Comparison of ENCODE assay signal across 1 cellular context in the genomic region with DNA sequence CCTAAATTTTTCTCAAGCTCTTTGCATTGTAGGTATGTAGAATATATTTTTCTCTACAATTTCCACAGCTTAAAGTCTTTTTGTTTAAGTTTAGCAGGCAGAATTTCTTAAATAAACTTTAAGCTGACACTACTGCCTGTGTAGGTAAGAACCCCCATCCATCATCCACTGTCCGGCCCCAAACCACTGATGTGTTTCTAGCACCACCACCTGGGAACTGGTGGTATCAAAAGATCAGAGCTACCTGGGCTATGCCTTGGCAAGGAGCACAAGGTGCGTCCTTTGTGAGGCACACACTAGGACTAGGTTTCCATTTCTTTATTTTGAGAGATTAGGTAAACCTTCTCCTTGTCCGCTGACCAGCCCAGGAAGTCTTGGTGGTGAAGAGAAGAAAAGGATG.
TF ChIP-seq lines count a peak whose summit lies in the region.

No MANE protein-coding gene starts in this region.

TF ChIP-seq in HCT116, 20 proteins besides CTCF, POLR2A, EP300 and RAD21 (continued from another document):
- TF ChIP-seq YY1 (IDR thresholded peaks at IDR 0.05; ENCODE audit: extremely low read depth, insufficient replicate concordance, low read depth, low read length) (no peak), MAX (IDR thresholded peaks at IDR 0.05) (no peak), ATF3 (IDR thresholded peaks at IDR 0.05) (no peak), EGR1 (IDR thresholded peaks at IDR 0.05; ENCODE audit: low read depth) (no peak), SRF (IDR thresholded peaks at IDR 0.05; ENCODE audit: low read depth) (no peak), ELF1 (IDR thresholded peaks at IDR 0.05; ENCODE audit: borderline replicate concordance, low read depth) (no peak), ZFX (IDR thresholded peaks at IDR 0.05) (no peak), EZH2 (IDR thresholded peaks at IDR 0.05) (no peak), SIN3A (IDR thresholded peaks at IDR 0.05; ENCODE audit: low read depth) (no peak)
